In the genomic region with DNA sequence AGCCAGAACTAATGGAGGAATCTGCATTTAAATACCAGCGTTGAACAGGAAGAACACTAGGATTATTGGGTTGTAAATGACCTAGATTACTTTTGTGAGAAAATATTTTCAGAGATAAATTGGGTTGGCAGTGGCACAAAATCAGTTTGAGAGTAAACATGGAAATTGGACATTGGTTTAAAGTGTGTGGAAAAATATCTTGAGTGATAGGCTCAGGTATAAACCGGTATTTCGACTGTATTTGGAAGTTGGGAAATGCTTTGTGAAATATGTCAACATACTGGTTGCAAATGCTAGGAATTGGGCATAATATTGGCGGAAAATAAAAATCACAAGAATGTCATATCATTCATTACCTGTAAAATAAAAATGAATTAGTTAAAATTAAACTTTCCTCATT, we compare ENCODE assay signal across 18 cellular contexts. TPM values are rescaled to one million over a fixed set of nuclear protein-coding genes. Genes with fewer than 3 reads are reported as not detected.
DNase-seq lines count a peak whose midpoint lies in the region; ATAC-seq and TF ChIP-seq lines count a peak whose summit lies in the region.
"Had no signal": no experiment of that assay in that cellular context is flagged by ENCODE, and none has a peak within 500 bp of the region (broad histone marks: within the 10 kb centered on the region; RNA-seq: fewer than 3 reads in every experiment).

No MANE protein-coding gene starts in this region.

- no peak overlapping the region for H2AFZ ChIP-seq in GM23338

- no peak overlapping the region for H3K4me3 ChIP-seq in GM23338
- H3K4me3 ChIP-seq in liver (ENCODE audit: low read depth in 1 of 3, low read length in 3 of 3), result no peak overlapping the region
- no peak overlapping the region for H3K4me3 ChIP-seq in stomach
- H3K4me3 ChIP-seq in transverse colon, result no peak overlapping the region
- H3K4me3 ChIP-seq: GM12878, K562 had no signal

- H3K27me3 ChIP-seq in GM23338 (ENCODE audit: insufficient read depth) (no peaks in the 10 kb centered on the region), liver (ENCODE audit: control insufficient read depth in 4 of 4, insufficient read depth in 4 of 4, low read length in 3 of 4) (no peaks in the 10 kb centered on the region), stomach (no peaks in the 10 kb centered on the region), transverse colon (no peaks in the 10 kb centered on the region)

- peak overlapping the region; percentile 5; the same call in 1 of the 2 replicates for H3K4me2 ChIP-seq in GM23338

- no peaks in the 10 kb centered on the region for H3K27me3 Mint-ChIP-seq in GM23338 (ENCODE audit: insufficient read depth, low read depth, poor library complexity)
- no peaks in the 10 kb centered on the region for H3K27me3 Mint-ChIP-seq in central memory CD8-positive, alpha-beta T cell
- H3K27me3 Mint-ChIP-seq: CD4-positive, alpha-beta T cell had no signal

- H3K9me2 ChIP-seq in GM23338 (ENCODE audit: insufficient read depth), result no peaks in the 10 kb centered on the region

- no peaks in the 10 kb centered on the region; the same call in 1 of the 2 replicates for H3K79me2 ChIP-seq in GM23338 (replicated peaks; ENCODE audit: insufficient read depth)

- H3K9ac ChIP-seq in liver (ENCODE audit: low read depth in 1 of 2, low read length in 2 of 2), result no peak overlapping the region

- peaks cover 84% of the 10 kb centered on the region for H3K36me3 Mint-ChIP-seq in GM23338 (ENCODE audit: low read depth)
- peaks cover 81% of the 10 kb centered on the region for H3K36me3 Mint-ChIP-seq in central memory CD8-positive, alpha-beta T cell (ENCODE audit: insufficient read depth)

- H4K20me1 ChIP-seq in GM23338 (replicated peaks; ENCODE audit: insufficient read depth), result no peaks in the 10 kb centered on the region

- TF ChIP-seq CTCF in GM23338 (conservative IDR thresholded peaks at IDR 0.05; ENCODE audit: low read depth in 2 of 2) (no peak), liver (IDR thresholded peaks at IDR 0.05; ENCODE audit: low read depth, low read length, missing input control) (no peak), stomach (IDR thresholded peaks at IDR 0.05) (no peak), transverse colon (IDR thresholded peaks at IDR 0.05) (no peak)

- TF ChIP-seq EP300 in stomach (IDR thresholded peaks at IDR 0.05) (no peak), transverse colon (IDR thresholded peaks at IDR 0.05; ENCODE audit: low read depth) (no peak)

- in situ Hi-C loops in transverse colon (cut with MboI; ENCODE audit: low pct_ligation_motif_present in 1 of 4, low pct_unique_long_range_greater_than_20kb in 1 of 4, low sequenced_read_pairs in 3 of 4), result loop anchor here in 3 of 4 donors (25.0 kb wide), 1 partner anchor 710 kb away; the partner anchor contains the start of gene ABCA10 (in 3 of the 3)

- no peaks in the 10 kb centered on the region for H3F3A ChIP-seq in GM23338 (replicated peaks; ENCODE audit: low read depth)

- DNase-seq in GM23338 (ENCODE audit: low spot score), result no peak
- no peak for DNase-seq in central memory CD8-positive, alpha-beta T cell (ENCODE audit: low spot score in 2 of 2)
- DNase-seq in stomach, result no peak
- DNase-seq in DMS 273 (lab: John Stamatoyannopoulos, UW; ENCODE audit: unreplicated experiment), result no peak
- no peak for DNase-seq in kidney tubule cell (ENCODE audit: low spot score)
- DNase-seq in HT-29 (ENCODE audit: low spot score), result no peak
- no peak for DNase-seq in transverse colon
- DNase-seq: CD4-positive, alpha-beta T cell; DMS53; EL; NCI-H1105 treated with DMSO at 0.1 percent for 48 hours; NCI-H1694; NCI-H2081 treated with DMSO at 0.1 percent for 48 hours; NCI-H774; Right ventricle myocardium superior had no signal

- H3K4me1 ChIP-seq in GM23338 (ENCODE audit: insufficient read depth) (peaks cover 31% of the 10 kb centered on the region; the same call in 1 of the 2 replicates), liver (ENCODE audit: control insufficient read depth in 4 of 4, insufficient read depth in 4 of 4, low read length in 3 of 4) (peaks cover 3 to 26% (median 20%) of the 10 kb centered on the region in 4 donors), stomach (peaks cover 8 to 42% (median 20%) of the 10 kb centered on the region in 4 donors), transverse colon (no peaks in the 10 kb centered on the region)

- H3K27ac ChIP-seq in GM23338 (ENCODE audit: low read depth), result no peak overlapping the region
- H3K27ac ChIP-seq in liver (ENCODE audit: low read depth in 1 of 2, low read length in 2 of 2), result peak overlapping the region; percentile 51 to 62
- peak overlapping the region in 4 of 5 donors; percentile 36 to 64 (median 52) for H3K27ac ChIP-seq in stomach
- H3K27ac ChIP-seq in transverse colon, result no peak overlapping the region

- peak; percentile 18 to 23 for TF ChIP-seq RAD21 in liver (IDR thresholded peaks at IDR 0.05)

- H3K9me3 Mint-ChIP-seq in GM23338, result no peaks in the 10 kb centered on the region
- H3K9me3 Mint-ChIP-seq in central memory CD8-positive, alpha-beta T cell, result no peaks in the 10 kb centered on the region
- H3K9me3 Mint-ChIP-seq: CD4-positive, alpha-beta T cell had no signal

- H3K36me3 ChIP-seq in GM23338 (ENCODE audit: insufficient read depth) (peaks cover 39% of the 10 kb centered on the region; the same call in 1 of the 2 replicates), liver (ENCODE audit: control insufficient read depth in 4 of 4, insufficient read depth in 3 of 4, low read depth in 1 of 4, low read length in 3 of 4) (peaks cover 13 to 64% (median 50%) of the 10 kb centered on the region in 4 donors), stomach (peaks cover 53 to 100% (median 99%) of the 10 kb centered on the region in 4 donors), transverse colon (peaks cover 0 to 97% (median 48%) of the 10 kb centered on the region in 4 donors)

- no peaks in the 10 kb centered on the region for H3K9me3 ChIP-seq in liver (ENCODE audit: control insufficient read depth in 4 of 4, low read length in 3 of 4)
- H3K9me3 ChIP-seq in stomach, result no peaks in the 10 kb centered on the region
- H3K9me3 ChIP-seq in transverse colon, result no peaks in the 10 kb centered on the region

- TF ChIP-seq POLR2A in stomach (IDR thresholded peaks at IDR 0.05) (no peak), transverse colon (IDR thresholded peaks at IDR 0.05) (no peak)

- ATAC-seq in GM23338, result no peak
- no peak for ATAC-seq in central memory CD8-positive, alpha-beta T cell (replicated peaks; ENCODE audit: extremely low read depth, poor library complexity, severe bottlenecking)
- ATAC-seq: GM12878, K562 had no signal

- H3K4me3 Mint-ChIP-seq in GM23338, result no peak overlapping the region
- H3K4me3 Mint-ChIP-seq in central memory CD8-positive, alpha-beta T cell, result no peak overlapping the region
- H3K4me3 Mint-ChIP-seq: CD4-positive, alpha-beta T cell had no signal

- 0 out of 2 replicates have a peak overlapping the region, but pooled peaks have one; percentile 42 for H3K27ac Mint-ChIP-seq in GM23338
- H3K27ac Mint-ChIP-seq in central memory CD8-positive, alpha-beta T cell (ENCODE audit: low read depth), result peak overlapping the region; percentile 19
- H3K27ac Mint-ChIP-seq: CD4-positive, alpha-beta T cell had no signal

- WGBS in liver, result 32% methylated on average over 4 of the region's 4 CpGs
- WGBS in stomach, 5 donors, result 35 to 60% (median 46%) methylated on average over 4 of the region's 4 CpGs
- WGBS in transverse colon (ENCODE audit: low coverage in 1 of 2), 2 donors, result 60 to 69% methylated on average over 4 of the region's 4 CpGs

- peaks cover 22% of the 10 kb centered on the region; the same call in 2 of the 3 replicates for H3K4me1 Mint-ChIP-seq in GM23338
- H3K4me1 Mint-ChIP-seq in central memory CD8-positive, alpha-beta T cell, result peaks cover 26% of the 10 kb centered on the region

- intact Hi-C loops in stomach (cut with DNase I; ENCODE audit: low total_unique reads) (no loop called here), transverse colon (cut with DNase I; ENCODE audit: low total_unique reads) (no loop called here)

TF ChIP-seq in GM23338, 12 proteins besides CTCF, POLR2A, EP300 and RAD21 (continues in another document):
- no peak for TF ChIP-seq CREB1 (CRISPR knock-in tag; IDR thresholded peaks at IDR 0.05; ENCODE audit: low read depth)
- TF ChIP-seq ZNF331 (CRISPR knock-in tag; IDR thresholded peaks at IDR 0.05; ENCODE audit: low read depth), result no peak
- no peak for TF ChIP-seq ZNF114 (CRISPR knock-in tag; IDR thresholded peaks at IDR 0.05)
- no peak for TF ChIP-seq NANOG (IDR thresholded peaks at IDR 0.05; ENCODE audit: borderline replicate concordance)
- TF ChIP-seq JUNB (IDR thresholded peaks at IDR 0.05; ENCODE audit: unreplicated experiment), result no peak
- TF ChIP-seq EZH2 (IDR thresholded peaks at IDR 0.05; ENCODE audit: low read depth, unreplicated experiment), result no peak

TF ChIP-seq in liver, 16 proteins besides CTCF, POLR2A, EP300 and RAD21 (continues in another document):
- TF ChIP-seq JUND (IDR thresholded peaks at IDR 0.05), result peak in 1 of 2 donors; percentile 23

RNA-seq across cellular contexts. Expression of gene PRKAR1A, which starts 15.1 kb away (rescaled TPM):
- total RNA-seq in GM23338 (2014; rRNA removed; shearing (Covaris generic)), result 100 and 106 TPM in 2 replicates
- polyA plus RNA-seq in GM23338 (2016; fragmentation: Nextera tagmentation; extraction: Ambion mirVana) (67.0 and 90.1 TPM in 2 replicates), liver (10 to 100 TPM; 55.6 to 91.2 TPM), stomach (10 to 100 TPM; 38.9 to 89.5 (median 71.2) TPM)
- total RNA-seq in liver (100 to 1,000 TPM; 117 to 118 TPM), stomach (100 to 1,000 TPM in 3 of 5 donors, 10 to 100 TPM in 2; 22.6 to 323 (median 154) TPM), transverse colon (100 to 1,000 TPM in 3 of 4 donors, 10 to 100 TPM in 1; 93.9 to 223 (median 160) TPM)
- total RNA-seq in HT-29 (2014; rRNA removed; shearing (Covaris generic)), result 86.4 and 119 TPM in 2 replicates

Comparison
In these comparisons a context has a peak if more than half of its experiments do, and no peak if none do; other contexts are left out.
1. H3K27ac ChIP-seq: peak in liver (2 of 2) and stomach (4 of 5); none in GM23338 (single experiment) and transverse colon (0 of 4).